1 cellular context compared by ENCODE assay signal in the genomic region with DNA sequence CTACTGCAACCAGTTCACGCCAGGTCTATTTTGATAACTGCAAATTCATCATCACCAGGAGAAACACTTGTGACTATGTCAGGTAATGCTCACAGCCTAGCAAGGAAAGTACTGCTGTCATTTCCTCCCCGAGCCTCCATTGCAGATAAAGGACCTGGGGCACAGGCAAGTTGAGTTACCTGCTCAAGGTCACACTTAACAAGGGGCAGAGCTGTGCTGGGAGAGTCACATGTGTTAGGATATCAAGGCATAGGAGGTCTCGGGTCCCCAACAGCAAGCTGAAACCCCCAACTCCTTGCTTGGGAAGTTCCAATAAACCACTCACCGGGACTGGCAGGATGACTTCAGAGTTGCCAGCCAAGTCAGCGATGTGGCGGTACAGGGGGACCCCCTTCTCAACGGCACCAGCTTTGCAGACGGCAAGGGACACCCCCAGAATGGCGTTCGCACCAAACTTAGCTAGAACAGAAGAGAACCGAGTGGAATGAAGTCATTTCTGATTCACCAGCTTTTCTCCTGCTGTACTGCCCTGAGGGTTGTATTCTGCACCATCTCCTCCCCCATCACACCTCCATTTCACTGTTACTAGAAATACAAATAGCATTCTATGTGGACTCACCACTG.
A peak's percentile ranks its signal among the peaks of the same experiment; 100 is the strongest.
TF ChIP-seq lines count a peak whose summit lies in the region.

No MANE protein-coding gene starts in this region.

TF ChIP-seq in K562, 482 proteins besides CTCF, POLR2A, EP300 and RAD21 (continued from another document and continues in another):
- TF ChIP-seq WHSC1 (IDR thresholded peaks at IDR 0.05; ENCODE audit: low read length) (no peak), CBFB (CRISPR knock-in tag; IDR thresholded peaks at IDR 0.05) (no peak), MTA1 (IDR thresholded peaks at IDR 0.05; ENCODE audit: borderline replicate concordance) (no peak), YBX1 (IDR thresholded peaks at IDR 0.05) (no peak), CHCHD3 (CRISPR knock-in tag; IDR thresholded peaks at IDR 0.05) (no peak), ZNF696 (CRISPR knock-in tag; conservative IDR thresholded peaks at IDR 0.05) (no peak), ZBTB7A (IDR thresholded peaks at IDR 0.05; ENCODE audit: borderline replicate concordance, control insufficient read depth, low read depth, low read length) (no peak), MEF2A (IDR thresholded peaks at IDR 0.05; ENCODE audit: control insufficient read depth, low read depth, low read length) (no peak), RBM22 (IDR thresholded peaks at IDR 0.05; ENCODE audit: low read depth, low read length, poor library complexity, severe bottlenecking) (peak; percentile 33), MYNN (IDR thresholded peaks at IDR 0.05) (peak; percentile 49), MYNN (CRISPR knock-in tag; IDR thresholded peaks at IDR 0.05) (no peak), BACH1 (tag; IDR thresholded peaks at IDR 0.05) (no peak), DMBX1 (CRISPR knock-in tag; IDR thresholded peaks at IDR 0.05; ENCODE audit: borderline replicate concordance) (no peak), PCBP1 (IDR thresholded peaks at IDR 0.05; ENCODE audit: low read depth, low read length, poor library complexity, severe bottlenecking) (no peak), KDM5B (IDR thresholded peaks at IDR 0.05; ENCODE audit: insufficient replicate concordance, low read depth, low read length) (peak; percentile 42), SRSF9 (IDR thresholded peaks at IDR 0.05; ENCODE audit: borderline replicate concordance, low read depth, low read length) (no peak), ZC3H8 (IDR thresholded peaks at IDR 0.05) (no peak), RBFOX2 (IDR thresholded peaks at IDR 0.05; ENCODE audit: low read depth, low read length) (peak; percentile 36), CTBP1 (IDR thresholded peaks at IDR 0.05; ENCODE audit: borderline replicate concordance) (no peak), TEAD4 (IDR thresholded peaks at IDR 0.05; ENCODE audit: low read length) (no peak), TEAD4 (CRISPR knock-in tag; IDR thresholded peaks at IDR 0.05; ENCODE audit: borderline replicate concordance) (no peak), STAG1 (CRISPR knock-in tag; IDR thresholded peaks at IDR 0.05; ENCODE audit: borderline replicate concordance) (no peak), NR2C2 (CRISPR knock-in tag; IDR thresholded peaks at IDR 0.05) (no peak), NR2C2 (tag; IDR thresholded peaks at IDR 0.05) (no peak), ZFX (CRISPR knock-in tag; IDR thresholded peaks at IDR 0.05) (no peak)
- TF ChIP-seq, protein P1, sequence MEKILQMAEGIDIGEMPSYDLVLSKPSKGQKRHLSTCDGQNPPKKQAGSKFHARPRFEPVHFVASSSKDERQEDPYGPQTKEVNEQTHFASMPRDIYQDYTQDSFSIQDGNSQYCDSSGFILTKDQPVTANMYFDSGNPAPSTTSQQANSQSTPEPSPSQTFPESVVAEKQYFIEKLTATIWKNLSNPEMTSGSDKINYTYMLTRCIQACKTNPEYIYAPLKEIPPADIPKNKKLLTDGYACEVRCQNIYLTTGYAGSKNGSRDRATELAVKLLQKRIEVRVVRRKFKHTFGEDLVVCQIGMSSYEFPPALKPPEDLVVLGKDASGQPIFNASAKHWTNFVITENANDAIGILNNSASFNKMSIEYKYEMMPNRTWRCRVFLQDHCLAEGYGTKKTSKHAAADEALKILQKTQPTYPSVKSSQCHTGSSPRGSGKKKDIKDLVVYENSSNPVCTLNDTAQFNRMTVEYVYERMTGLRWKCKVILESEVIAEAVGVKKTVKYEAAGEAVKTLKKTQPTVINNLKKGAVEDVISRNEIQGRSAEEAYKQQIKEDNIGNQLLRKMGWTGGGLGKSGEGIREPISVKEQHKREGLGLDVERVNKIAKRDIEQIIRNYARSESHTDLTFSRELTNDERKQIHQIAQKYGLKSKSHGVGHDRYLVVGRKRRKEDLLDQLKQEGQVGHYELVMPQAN (IDR thresholded peaks at IDR 0.05; ENCODE audit: borderline replicate concordance) = no peak
- TF ChIP-seq, protein P2, sequence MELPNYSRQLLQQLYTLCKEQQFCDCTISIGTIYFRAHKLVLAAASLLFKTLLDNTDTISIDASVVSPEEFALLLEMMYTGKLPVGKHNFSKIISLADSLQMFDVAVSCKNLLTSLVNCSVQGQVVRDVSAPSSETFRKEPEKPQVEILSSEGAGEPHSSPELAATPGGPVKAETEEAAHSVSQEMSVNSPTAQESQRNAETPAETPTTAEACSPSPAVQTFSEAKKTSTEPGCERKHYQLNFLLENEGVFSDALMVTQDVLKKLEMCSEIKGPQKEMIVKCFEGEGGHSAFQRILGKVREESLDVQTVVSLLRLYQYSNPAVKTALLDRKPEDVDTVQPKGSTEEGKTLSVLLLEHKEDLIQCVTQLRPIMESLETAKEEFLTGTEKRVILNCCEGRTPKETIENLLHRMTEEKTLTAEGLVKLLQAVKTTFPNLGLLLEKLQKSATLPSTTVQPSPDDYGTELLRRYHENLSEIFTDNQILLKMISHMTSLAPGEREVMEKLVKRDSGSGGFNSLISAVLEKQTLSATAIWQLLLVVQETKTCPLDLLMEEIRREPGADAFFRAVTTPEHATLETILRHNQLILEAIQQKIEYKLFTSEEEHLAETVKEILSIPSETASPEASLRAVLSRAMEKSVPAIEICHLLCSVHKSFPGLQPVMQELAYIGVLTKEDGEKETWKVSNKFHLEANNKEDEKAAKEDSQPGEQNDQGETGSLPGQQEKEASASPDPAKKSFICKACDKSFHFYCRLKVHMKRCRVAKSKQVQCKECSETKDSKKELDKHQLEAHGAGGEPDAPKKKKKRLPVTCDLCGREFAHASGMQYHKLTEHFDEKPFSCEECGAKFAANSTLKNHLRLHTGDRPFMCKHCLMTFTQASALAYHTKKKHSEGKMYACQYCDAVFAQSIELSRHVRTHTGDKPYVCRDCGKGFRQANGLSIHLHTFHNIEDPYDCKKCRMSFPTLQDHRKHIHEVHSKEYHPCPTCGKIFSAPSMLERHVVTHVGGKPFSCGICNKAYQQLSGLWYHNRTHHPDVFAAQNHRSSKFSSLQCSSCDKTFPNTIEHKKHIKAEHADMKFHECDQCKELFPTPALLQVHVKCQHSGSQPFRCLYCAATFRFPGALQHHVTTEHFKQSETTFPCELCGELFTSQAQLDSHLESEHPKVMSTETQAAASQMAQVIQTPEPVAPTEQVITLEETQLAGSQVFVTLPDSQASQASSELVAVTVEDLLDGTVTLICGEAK (IDR thresholded peaks at IDR 0.05) = no peak
- TF ChIP-seq, protein P2 (CRISPR knock-in tag; IDR thresholded peaks at IDR 0.05) = no peak
- TF ChIP-seq, protein P3, sequence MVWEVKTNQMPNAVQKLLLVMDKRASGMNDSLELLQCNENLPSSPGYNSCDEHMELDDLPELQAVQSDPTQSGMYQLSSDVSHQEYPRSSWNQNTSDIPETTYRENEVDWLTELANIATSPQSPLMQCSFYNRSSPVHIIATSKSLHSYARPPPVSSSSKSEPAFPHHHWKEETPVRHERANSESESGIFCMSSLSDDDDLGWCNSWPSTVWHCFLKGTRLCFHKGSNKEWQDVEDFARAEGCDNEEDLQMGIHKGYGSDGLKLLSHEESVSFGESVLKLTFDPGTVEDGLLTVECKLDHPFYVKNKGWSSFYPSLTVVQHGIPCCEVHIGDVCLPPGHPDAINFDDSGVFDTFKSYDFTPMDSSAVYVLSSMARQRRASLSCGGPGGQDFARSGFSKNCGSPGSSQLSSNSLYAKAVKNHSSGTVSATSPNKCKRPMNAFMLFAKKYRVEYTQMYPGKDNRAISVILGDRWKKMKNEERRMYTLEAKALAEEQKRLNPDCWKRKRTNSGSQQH (CRISPR knock-in tag; IDR thresholded peaks at IDR 0.05) = peak; percentile 25; the same call in 1 of the 2 replicates
- TF ChIP-seq, protein P4, sequence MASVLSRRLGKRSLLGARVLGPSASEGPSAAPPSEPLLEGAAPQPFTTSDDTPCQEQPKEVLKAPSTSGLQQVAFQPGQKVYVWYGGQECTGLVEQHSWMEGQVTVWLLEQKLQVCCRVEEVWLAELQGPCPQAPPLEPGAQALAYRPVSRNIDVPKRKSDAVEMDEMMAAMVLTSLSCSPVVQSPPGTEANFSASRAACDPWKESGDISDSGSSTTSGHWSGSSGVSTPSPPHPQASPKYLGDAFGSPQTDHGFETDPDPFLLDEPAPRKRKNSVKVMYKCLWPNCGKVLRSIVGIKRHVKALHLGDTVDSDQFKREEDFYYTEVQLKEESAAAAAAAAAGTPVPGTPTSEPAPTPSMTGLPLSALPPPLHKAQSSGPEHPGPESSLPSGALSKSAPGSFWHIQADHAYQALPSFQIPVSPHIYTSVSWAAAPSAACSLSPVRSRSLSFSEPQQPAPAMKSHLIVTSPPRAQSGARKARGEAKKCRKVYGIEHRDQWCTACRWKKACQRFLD (CRISPR knock-in tag; IDR thresholded peaks at IDR 0.05) = no peak
- TF ChIP-seq, protein P5, sequence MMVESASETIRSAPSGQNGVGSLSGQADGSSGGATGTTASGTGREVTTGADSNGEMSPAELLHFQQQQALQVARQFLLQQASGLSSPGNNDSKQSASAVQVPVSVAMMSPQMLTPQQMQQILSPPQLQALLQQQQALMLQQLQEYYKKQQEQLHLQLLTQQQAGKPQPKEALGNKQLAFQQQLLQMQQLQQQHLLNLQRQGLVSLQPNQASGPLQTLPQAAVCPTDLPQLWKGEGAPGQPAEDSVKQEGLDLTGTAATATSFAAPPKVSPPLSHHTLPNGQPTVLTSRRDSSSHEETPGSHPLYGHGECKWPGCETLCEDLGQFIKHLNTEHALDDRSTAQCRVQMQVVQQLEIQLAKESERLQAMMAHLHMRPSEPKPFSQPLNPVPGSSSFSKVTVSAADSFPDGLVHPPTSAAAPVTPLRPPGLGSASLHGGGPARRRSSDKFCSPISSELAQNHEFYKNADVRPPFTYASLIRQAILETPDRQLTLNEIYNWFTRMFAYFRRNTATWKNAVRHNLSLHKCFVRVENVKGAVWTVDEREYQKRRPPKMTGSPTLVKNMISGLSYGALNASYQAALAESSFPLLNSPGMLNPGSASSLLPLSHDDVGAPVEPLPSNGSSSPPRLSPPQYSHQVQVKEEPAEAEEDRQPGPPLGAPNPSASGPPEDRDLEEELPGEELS (CRISPR knock-in tag; IDR thresholded peaks at IDR 0.05; ENCODE audit: borderline replicate concordance) = no peak
- TF ChIP-seq, protein P6, sequence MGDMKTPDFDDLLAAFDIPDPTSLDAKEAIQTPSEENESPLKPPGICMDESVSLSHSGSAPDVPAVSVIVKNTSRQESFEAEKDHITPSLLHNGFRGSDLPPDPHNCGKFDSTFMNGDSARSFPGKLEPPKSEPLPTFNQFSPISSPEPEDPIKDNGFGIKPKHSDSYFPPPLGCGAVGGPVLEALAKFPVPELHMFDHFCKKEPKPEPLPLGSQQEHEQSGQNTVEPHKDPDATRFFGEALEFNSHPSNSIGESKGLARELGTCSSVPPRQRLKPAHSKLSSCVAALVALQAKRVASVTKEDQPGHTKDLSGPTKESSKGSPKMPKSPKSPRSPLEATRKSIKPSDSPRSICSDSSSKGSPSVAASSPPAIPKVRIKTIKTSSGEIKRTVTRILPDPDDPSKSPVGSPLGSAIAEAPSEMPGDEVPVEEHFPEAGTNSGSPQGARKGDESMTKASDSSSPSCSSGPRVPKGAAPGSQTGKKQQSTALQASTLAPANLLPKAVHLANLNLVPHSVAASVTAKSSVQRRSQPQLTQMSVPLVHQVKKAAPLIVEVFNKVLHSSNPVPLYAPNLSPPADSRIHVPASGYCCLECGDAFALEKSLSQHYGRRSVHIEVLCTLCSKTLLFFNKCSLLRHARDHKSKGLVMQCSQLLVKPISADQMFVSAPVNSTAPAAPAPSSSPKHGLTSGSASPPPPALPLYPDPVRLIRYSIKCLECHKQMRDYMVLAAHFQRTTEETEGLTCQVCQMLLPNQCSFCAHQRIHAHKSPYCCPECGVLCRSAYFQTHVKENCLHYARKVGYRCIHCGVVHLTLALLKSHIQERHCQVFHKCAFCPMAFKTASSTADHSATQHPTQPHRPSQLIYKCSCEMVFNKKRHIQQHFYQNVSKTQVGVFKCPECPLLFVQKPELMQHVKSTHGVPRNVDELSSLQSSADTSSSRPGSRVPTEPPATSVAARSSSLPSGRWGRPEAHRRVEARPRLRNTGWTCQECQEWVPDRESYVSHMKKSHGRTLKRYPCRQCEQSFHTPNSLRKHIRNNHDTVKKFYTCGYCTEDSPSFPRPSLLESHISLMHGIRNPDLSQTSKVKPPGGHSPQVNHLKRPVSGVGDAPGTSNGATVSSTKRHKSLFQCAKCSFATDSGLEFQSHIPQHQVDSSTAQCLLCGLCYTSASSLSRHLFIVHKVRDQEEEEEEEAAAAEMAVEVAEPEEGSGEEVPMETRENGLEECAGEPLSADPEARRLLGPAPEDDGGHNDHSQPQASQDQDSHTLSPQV (IDR thresholded peaks at IDR 0.05) = no peak
